In the genomic region with DNA sequence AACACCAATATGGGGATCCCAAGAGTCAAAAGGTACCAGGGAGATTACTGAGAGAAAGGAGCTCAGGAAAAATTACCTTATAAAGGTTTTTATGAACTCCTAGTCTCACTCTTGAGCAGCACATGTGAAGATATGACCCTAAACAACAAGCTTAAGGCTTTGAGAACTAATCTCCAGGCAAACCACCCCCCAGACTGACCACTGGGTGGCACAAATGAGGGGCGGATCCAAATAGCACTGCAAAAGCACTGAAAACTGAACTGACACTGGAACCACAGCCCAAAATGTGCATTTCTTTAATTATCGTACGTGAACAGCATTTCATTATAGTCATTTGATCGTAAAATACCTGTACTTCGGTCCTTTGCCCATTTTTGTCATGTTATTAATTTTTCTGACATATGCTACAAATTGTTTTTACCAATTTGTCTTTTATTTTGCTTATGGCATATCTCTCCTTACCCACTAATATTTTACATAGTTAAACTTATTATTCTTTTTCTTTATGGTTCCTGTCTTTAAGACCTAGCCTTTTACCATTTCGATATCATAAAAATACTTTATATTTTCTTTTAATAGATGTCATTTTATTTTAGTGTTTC, we compare ENCODE assay signal across 8 cellular contexts. TPM values are rescaled to one million over a fixed set of nuclear protein-coding genes. Genes with fewer than 3 reads are reported as not detected.
DNase-seq lines count a peak whose midpoint lies in the region; ATAC-seq, FAIRE-seq and TF ChIP-seq lines count a peak whose summit lies in the region.

No MANE protein-coding gene starts in this region.

- intact Hi-C loops in CD4-positive, alpha-beta T cell (cut with DNase I, micrococcal nuclease) = no loop called here
- intact Hi-C loops in mucosa of descending colon (cut with DNase I, micrococcal nuclease) = no loop called here

- H3K27me3 Mint-ChIP-seq in CD4-positive, alpha-beta T cell = no peaks in the 10 kb centered on the region

- H3K4me1 ChIP-seq in Peyer's patch (no peaks in the 10 kb centered on the region), mucosa of descending colon (ENCODE audit: low read depth) (no peaks in the 10 kb centered on the region)

- CTCF ChIA-PET in CD4-positive, alpha-beta T cell (lab: Charles Lee) = interaction anchor here (0.7 kb wide), 1 partner anchor 10 kb away, joined by 3 read pairs; no protein-coding TSS in a partner anchor

- ATAC-seq in CD4-positive, alpha-beta T cell (ENCODE audit: poor library complexity) = no peak
- ATAC-seq in mucosa of descending colon = peak; percentile 50
- no peak for ATAC-seq in HG02610 (IDR thresholded peaks at IDR 0.05; ENCODE audit: unreplicated experiment)
- no peak for ATAC-seq in HG02852 (IDR thresholded peaks at IDR 0.05; ENCODE audit: unreplicated experiment)
- ATAC-seq in GM18519 (IDR thresholded peaks at IDR 0.05; ENCODE audit: low FRiP score, unreplicated experiment) = no peak

- no peaks in the 10 kb centered on the region for H3K9me3 Mint-ChIP-seq in CD4-positive, alpha-beta T cell

- H3K9me3 ChIP-seq in CD4-positive, alpha-beta T cell (ENCODE audit: control insufficient read depth, low read length) = no peaks in the 10 kb centered on the region
- no peaks in the 10 kb centered on the region for H3K9me3 ChIP-seq in Peyer's patch
- H3K9me3 ChIP-seq in mucosa of descending colon = no peaks in the 10 kb centered on the region

- H3K36me3 ChIP-seq in Peyer's patch (peaks cover 0 to 80% (median 0%) of the 10 kb centered on the region in 3 donors), mucosa of descending colon (ENCODE audit: low read depth) (peaks cover 6% of the 10 kb centered on the region)

- H3K27ac ChIP-seq in CD4-positive, alpha-beta T cell (ENCODE audit: low read depth, low read length) = no peak overlapping the region
- H3K27ac ChIP-seq in Peyer's patch = no peak overlapping the region

- peak; percentile 21 for TF ChIP-seq CTCF in CD4-positive, alpha-beta T cell (IDR thresholded peaks at IDR 0.05)
- TF ChIP-seq CTCF in Peyer's patch (IDR thresholded peaks at IDR 0.05) (peak in 4 of 6 experiments; percentile 28 to 54 (median 49)), mucosa of descending colon (IDR thresholded peaks at IDR 0.05) (no peak)

- DNase-seq in CD4-positive, alpha-beta T cell = peak in 3 of 10 experiments; percentile 1 to 2 (median 1)
- DNase-seq in GM19239 (ENCODE audit: insufficient read length, low spot score) = no peak
- peak in 1 of 3 donors; percentile 62 for DNase-seq in Peyer's patch
- peak; percentile 71 for DNase-seq in dermis blood vessel endothelial cell
- DNase-seq in mucosa of descending colon = peak in 2 of 3 donors; percentile 41 to 43

- H3K27ac Mint-ChIP-seq in CD4-positive, alpha-beta T cell = no peak overlapping the region

- no peak overlapping the region for H3K4me3 Mint-ChIP-seq in CD4-positive, alpha-beta T cell

- no peaks in the 10 kb centered on the region for H3K4me1 Mint-ChIP-seq in CD4-positive, alpha-beta T cell (ENCODE audit: low read depth)

- no peak overlapping the region for H3K4me3 ChIP-seq in Peyer's patch
- no peak overlapping the region for H3K4me3 ChIP-seq in mucosa of descending colon

- H3K36me3 Mint-ChIP-seq in CD4-positive, alpha-beta T cell (ENCODE audit: low read depth) = peaks cover 55% of the 10 kb centered on the region

- FAIRE-seq in GM19239 (lab: Jason Lieb, UNC) = peak; percentile 55

- no peak for TF ChIP-seq POLR2A in Peyer's patch (IDR thresholded peaks at IDR 0.05)

- H3K27me3 ChIP-seq in CD4-positive, alpha-beta T cell (ENCODE audit: control insufficient read depth, insufficient read depth, low read length) = no peaks in the 10 kb centered on the region
- H3K27me3 ChIP-seq in Peyer's patch = no peaks in the 10 kb centered on the region

- POLR2A ChIA-PET in CD4-positive, alpha-beta T cell (lab: Charles Lee) = no interaction called here

RNA-seq across cellular contexts. Expression of gene TFDP2, which starts 31.5 kb away (rescaled TPM):
- 10 to 100 TPM; 33.1 to 34.2 TPM for total RNA-seq in CD4-positive, alpha-beta T cell
- total RNA-seq in Peyer's patch = 10 to 100 TPM; 38.0 to 95.4 (median 65.4) TPM
- total RNA-seq in dermis blood vessel endothelial cell = 23.5 and 32.0 TPM in 2 replicates
- total RNA-seq in mucosa of descending colon = 10 to 100 TPM; 45.1 to 61.4 (median 54.8) TPM

RNA-seq across cellular contexts. Expression of gene GK5, which starts 44.5 kb away (rescaled TPM):
- total RNA-seq in CD4-positive, alpha-beta T cell = 10 to 100 TPM; 12.1 to 14.2 TPM
- total RNA-seq in Peyer's patch (10 to 100 TPM; 43.7 to 80.2 (median 69.3) TPM), dermis blood vessel endothelial cell (6.5 and 8.8 TPM in 2 replicates), mucosa of descending colon (10 to 100 TPM; 44.7 to 45.4 (median 45.1) TPM)
